In genomic region chr15:78415284-78415683, GRCh38 we compare ENCODE assay signal across 1 cellular context.
TF ChIP-seq lines count a peak whose summit lies in the region.

No MANE protein-coding gene starts in this region.

TF ChIP-seq in WTC11, 78 proteins besides CTCF, POLR2A, EP300 and RAD21 (continued from another document):
- TF ChIP-seq NFYB (CRISPR knock-in tag; conservative IDR thresholded peaks at IDR 0.05; ENCODE audit: low read depth), result no peak
- no peak for TF ChIP-seq AFF4 (CRISPR knock-in tag; IDR thresholded peaks at IDR 0.05; ENCODE audit: borderline replicate concordance)
- no peak for TF ChIP-seq JAZF1 (CRISPR knock-in tag; IDR thresholded peaks at IDR 0.05)
